In the genomic region with DNA sequence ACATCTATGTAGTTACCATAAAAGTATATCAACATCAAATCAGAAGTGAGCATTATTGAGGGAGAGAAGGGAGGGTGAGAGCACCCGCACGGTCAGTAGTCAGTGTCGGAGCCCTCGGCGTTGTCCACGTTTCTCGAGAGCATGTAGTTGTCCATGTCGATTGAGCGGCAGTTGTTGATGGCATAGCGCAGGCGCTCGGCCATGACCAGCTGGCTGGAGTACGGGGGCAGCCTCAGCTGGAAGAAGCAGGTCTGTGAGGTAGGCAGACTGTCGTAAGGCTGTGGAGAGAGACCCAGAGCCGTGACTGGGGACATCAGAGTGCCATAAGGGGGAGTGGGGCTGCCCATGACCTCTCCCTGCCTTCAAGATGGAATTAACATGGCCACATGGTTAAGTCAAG, we compare ENCODE assay signal across 17 cellular contexts. TPM values are rescaled to one million over a fixed set of nuclear protein-coding genes. Genes with fewer than 3 reads are reported as not detected.
DNase-seq lines count a peak whose midpoint lies in the region; ATAC-seq, FAIRE-seq and TF ChIP-seq lines count a peak whose summit lies in the region.
"Had no signal": no experiment of that assay in that cellular context is flagged by ENCODE, and none has a peak within 500 bp of the region (broad histone marks: within the 10 kb centered on the region; RNA-seq: fewer than 3 reads in every experiment).

No MANE protein-coding gene starts in this region.

- H3K27ac ChIP-seq in RWPE1 (peak overlapping the region; percentile 16; the same call in 1 of the 2 replicates), cingulate gyrus (ENCODE audit: low read depth, low read length) (peak overlapping the region; percentile 94)
- H3K27ac ChIP-seq: SJCRH30 had no signal

- peaks cover 60% of the 10 kb centered on the region for H3K36me3 Mint-ChIP-seq in stimulated activated memory B cell treated with anti-CD40 and anti-IgM and Interleukin-4, amounts not matched to agents 10 μg/mL and 1 μg/mL and 100 μg/mL, for 72 hours
- no peaks in the 10 kb centered on the region for H3K36me3 Mint-ChIP-seq in Calu3 (ENCODE audit: insufficient read depth, unreplicated experiment)

- intact Hi-C loops in Calu3 (cut with micrococcal nuclease; ENCODE audit: unreplicated experiment): no loop called here

- ATAC-seq in stimulated activated memory B cell treated with anti-CD40 and anti-IgM and Interleukin-4, amounts not matched to agents 10 μg/mL and 1 μg/mL and 100 μg/mL, for 72 hours: no peak
- no peak for ATAC-seq in HG02885 (IDR thresholded peaks at IDR 0.05; ENCODE audit: poor library complexity, unreplicated experiment)

- CTCF ChIA-PET in RWPE1 (lab: Yijun Ruan, JAX): no interaction called here
- CTCF ChIA-PET in Calu3 (lab: Charles Lee): interaction anchor here (1.0 to 1.6 kb wide), 5 partner anchors 10 to 463 kb away, joined by 3 to 12 read pairs (median 5); no protein-coding TSS in a partner anchor

- H3K27me3 Mint-ChIP-seq in stimulated activated memory B cell treated with anti-CD40 and anti-IgM and Interleukin-4, amounts not matched to agents 10 μg/mL and 1 μg/mL and 100 μg/mL, for 72 hours: no peaks in the 10 kb centered on the region
- H3K27me3 Mint-ChIP-seq in Calu3 (ENCODE audit: unreplicated experiment): no peaks in the 10 kb centered on the region

- BruUV-seq in Calu3 (replicated peaks; lab: Mats Ljungman, UMichigan): no TSS peak

- DNase-seq in GM12891 (ENCODE audit: insufficient read length, low spot score) (no peak), RWPE1 (ENCODE audit: low spot score) (no peak), Calu3 (no peak), NCI-H524 treated with DMSO at 0.1 percent for 48 hours (lab: John Stamatoyannopoulos, UW) (no peak), NCI-H1105 (lab: John Stamatoyannopoulos, UW) (no peak)
- DNase-seq: DMS79, KG1, NCI-H1436, NCI-H2029, NCI-H2171, NCI-H446, NCI-H748 treated with DMSO at 0.1 percent for 48 hours, RPMI8226, SJCRH30 had no signal

- no peak overlapping the region for H3K4me3 Mint-ChIP-seq in stimulated activated memory B cell treated with anti-CD40 and anti-IgM and Interleukin-4, amounts not matched to agents 10 μg/mL and 1 μg/mL and 100 μg/mL, for 72 hours
- H3K4me3 Mint-ChIP-seq in Calu3 (ENCODE audit: low read depth, unreplicated experiment): no peak overlapping the region

- no peak for TF ChIP-seq POLR2A in GM12891 (IDR thresholded peaks at IDR 0.05; ENCODE audit: low read depth, low read length)

- peak overlapping the region; percentile 79 for H3K27ac Mint-ChIP-seq in stimulated activated memory B cell treated with anti-CD40 and anti-IgM and Interleukin-4, amounts not matched to agents 10 μg/mL and 1 μg/mL and 100 μg/mL, for 72 hours
- H3K27ac Mint-ChIP-seq in Calu3 (ENCODE audit: unreplicated experiment): no peak overlapping the region

- POLR2A ChIA-PET in RWPE1 (lab: Yijun Ruan, JAX; ENCODE audit: low non-redundant PET): no interaction called here

- H3K4me1 Mint-ChIP-seq in stimulated activated memory B cell treated with anti-CD40 and anti-IgM and Interleukin-4, amounts not matched to agents 10 μg/mL and 1 μg/mL and 100 μg/mL, for 72 hours: peaks cover 41% of the 10 kb centered on the region
- peaks cover 23% of the 10 kb centered on the region for H3K4me1 Mint-ChIP-seq in Calu3 (ENCODE audit: low read depth, unreplicated experiment)

- no peak for TF ChIP-seq CTCF in RWPE1 (conservative IDR thresholded peaks at IDR 0.05; ENCODE audit: low read depth)
- no peak for TF ChIP-seq CTCF in Calu3 (IDR thresholded peaks at IDR 0.05; ENCODE audit: unreplicated experiment)

- FAIRE-seq in GM12891 (lab: Jason Lieb, UNC): peak; percentile 45

- H3K9me3 Mint-ChIP-seq in stimulated activated memory B cell treated with anti-CD40 and anti-IgM and Interleukin-4, amounts not matched to agents 10 μg/mL and 1 μg/mL and 100 μg/mL, for 72 hours: no peaks in the 10 kb centered on the region
- no peaks in the 10 kb centered on the region for H3K9me3 Mint-ChIP-seq in Calu3 (ENCODE audit: low read depth, unreplicated experiment)

TF ChIP-seq in GM12891, 5 proteins besides CTCF, POLR2A, EP300 and RAD21:
- TF ChIP-seq SPI1 (IDR thresholded peaks at IDR 0.05; ENCODE audit: low read depth, low read length) (no peak), POU2F2 (IDR thresholded peaks at IDR 0.05; ENCODE audit: low read depth, low read length) (no peak), PAX5 (IDR thresholded peaks at IDR 0.05; ENCODE audit: insufficient read depth, low read length, severe bottlenecking) (no peak), TAF1 (IDR thresholded peaks at IDR 0.05; ENCODE audit: low read depth, low read length) (no peak), POLR2AphosphoS5 (IDR thresholded peaks at IDR 0.05; ENCODE audit: low read depth, low read length) (no peak)

RNA-seq across cellular contexts. Expression of a gene that starts 11.8 kb away (rescaled TPM):
- polyA plus RNA-seq in GM12891 (2012; ENCODE audit: low read depth, missing spikeins): 0.21 TPM
- 0.71 and 1.3 TPM in 2 replicates for total RNA-seq in Calu3 (2022)
